In genomic region chr12:12560587-12561304, GRCh38 we compare ENCODE assay signal across 8 cellular contexts. TPM values are rescaled to one million over a fixed set of nuclear protein-coding genes. Genes with fewer than 3 reads are reported as not detected.
A peak's percentile ranks its signal among the peaks of the same experiment; 100 is the strongest.
DNase-seq lines count a peak whose midpoint lies in the region.

No MANE protein-coding gene starts in this region.

- peak overlapping the region; percentile 99 for H3K4me3 ChIP-seq in SK-N-MC

- DNase-seq in ELR (ENCODE audit: low read depth) (peak; percentile 82), HuH-7 (ENCODE audit: low spot score) (peak; percentile 47), SK-N-MC (ENCODE audit: low read depth, low spot score) (peak; percentile 26), amniotic stem cell (lab: John Stamatoyannopoulos, UW) (peak; percentile 34), hepatic stellate cell (ENCODE audit: low spot score) (peak; percentile 19), renal cortical epithelial cell (ENCODE audit: low read depth) (peak; percentile 91), cortex of kidney (lab: John Stamatoyannopoulos, UW) (no peak), OCI-M2 (lab: John Stamatoyannopoulos, UW; ENCODE audit: unreplicated experiment) (no peak)

- peak overlapping the region; percentile 98 for H3K9ac ChIP-seq in SK-N-MC (ENCODE audit: insufficient read length)

- no peaks in the 10 kb centered on the region for H3K36me3 ChIP-seq in SK-N-MC (ENCODE audit: insufficient read depth, low read length)

- H3K27ac ChIP-seq in SK-N-MC = peak overlapping the region; percentile 79; the same call in 1 of the 2 replicates

- H3K9me3 ChIP-seq in SK-N-MC (ENCODE audit: low read depth, low read length) = no peaks in the 10 kb centered on the region

RNA-seq across cellular contexts. Expression of gene DUSP16, which starts 1.9 kb away (rescaled TPM):
- 22.4 and 24.7 TPM in 2 replicates for total RNA-seq in renal cortical epithelial cell

RNA-seq across cellular contexts. Expression of gene CREBL2, which starts 50.9 kb away (rescaled TPM):
- 24.5 and 39.4 TPM in 2 replicates for total RNA-seq in renal cortical epithelial cell

Comparison
In these comparisons a context has a peak if more than half of its experiments do, and no peak if none do; other contexts are left out.
1. DNase-seq: peak in ELR (single experiment), HuH-7 (single experiment), SK-N-MC (single experiment), amniotic stem cell (single experiment), hepatic stellate cell (single experiment) and renal cortical epithelial cell (single experiment); none in cortex of kidney (single experiment) and OCI-M2 (single experiment).